ENCODE assay signal across 16 cellular contexts in the genomic region with DNA sequence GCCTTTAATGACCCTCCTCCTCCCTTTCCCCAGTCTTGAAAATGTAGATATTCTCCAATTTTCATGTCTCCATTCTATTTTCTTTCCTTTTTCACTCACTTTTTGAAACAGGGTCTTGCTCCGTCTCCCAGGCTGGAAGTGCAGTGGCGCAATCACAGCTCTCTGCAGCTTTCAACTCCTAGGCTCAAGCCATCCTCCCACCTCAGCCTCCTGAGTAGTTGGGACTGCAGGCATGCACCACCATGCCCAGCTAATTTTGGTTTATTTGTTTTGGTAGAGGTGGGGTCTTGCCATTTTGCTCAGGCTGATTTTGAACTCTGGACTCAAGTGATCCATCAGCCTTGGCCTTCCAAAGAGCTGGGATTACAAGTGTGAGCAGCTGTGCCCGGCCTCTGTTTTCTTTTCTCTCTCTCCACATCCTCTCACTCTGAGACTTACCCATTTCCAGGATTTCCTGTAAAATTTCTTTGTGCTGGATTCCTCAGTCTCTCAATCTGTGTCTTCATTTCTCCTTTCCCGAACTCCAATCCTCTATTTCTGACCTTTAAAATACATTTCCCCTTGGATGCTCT.
DNase-seq lines count a peak whose midpoint lies in the region; ATAC-seq and TF ChIP-seq lines count a peak whose summit lies in the region.
"Had no signal": no experiment of that assay in that cellular context is flagged by ENCODE, and none has a peak within 500 bp of the region (broad histone marks: within the 10 kb centered on the region; RNA-seq: fewer than 3 reads in every experiment).

No MANE protein-coding gene starts in this region.

- H3K27me3 ChIP-seq in breast epithelium (no peaks in the 10 kb centered on the region), transverse colon (no peaks in the 10 kb centered on the region)
- H3K27me3 ChIP-seq: upper lobe of left lung had no signal

- H3K4me3 Mint-ChIP-seq in MCF 10A (ENCODE audit: unreplicated experiment) (no peak overlapping the region), brain (no peak overlapping the region)
- H3K4me3 Mint-ChIP-seq: WTC11 had no signal

- no peak for TF ChIP-seq EP300 in transverse colon (IDR thresholded peaks at IDR 0.05; ENCODE audit: low read depth)

- no peaks in the 10 kb centered on the region for H3K9me3 ChIP-seq in breast epithelium
- no peaks in the 10 kb centered on the region for H3K9me3 ChIP-seq in transverse colon
- H3K9me3 ChIP-seq: lower lobe of right lung, upper lobe of left lung had no signal

- TF ChIP-seq POLR2A in breast epithelium (IDR thresholded peaks at IDR 0.05) = no peak
- TF ChIP-seq POLR2A in transverse colon (IDR thresholded peaks at IDR 0.05) = no peak

- H3K27ac Mint-ChIP-seq in MCF 10A (ENCODE audit: low read depth, unreplicated experiment) = peak overlapping the region; percentile 52
- peak overlapping the region in 4 of 5 experiments; percentile 2 to 28 (median 20) for H3K27ac Mint-ChIP-seq in brain
- H3K27ac Mint-ChIP-seq: WTC11 had no signal

- POLR2A ChIA-PET in MCF 10A (lab: Yijun Ruan, JAX) = interaction anchor here (0.6 to 6.0 kb wide), 4 partner anchors 14 to 143 kb away, joined by 3 to 34 read pairs (median 3); a partner anchor contains a TSS

- CTCF ChIA-PET in MCF 10A (lab: Yijun Ruan, JAX) = interaction anchor here (0.8 to 6.4 kb wide), 2 partner anchors 15 to 25 kb away, joined by 3 to 36 read pairs; no protein-coding TSS in a partner anchor

- no peaks in the 10 kb centered on the region for H3K36me3 ChIP-seq in breast epithelium
- H3K36me3 ChIP-seq in transverse colon = no peaks in the 10 kb centered on the region
- H3K36me3 ChIP-seq: lower lobe of right lung, upper lobe of left lung had no signal

- no peak overlapping the region for H3K4me3 ChIP-seq in breast epithelium
- H3K4me3 ChIP-seq in transverse colon = no peak overlapping the region
- H3K4me3 ChIP-seq: lower lobe of right lung, upper lobe of left lung had no signal

- intact Hi-C loops in MCF 10A (cut with micrococcal nuclease) = no loop called here
- intact Hi-C loops in breast epithelium (cut with DNase I; ENCODE audit: low total_unique reads) = no loop called here
- intact Hi-C loops in transverse colon (cut with DNase I; ENCODE audit: low total_unique reads) = no loop called here

- WGBS in transverse colon (ENCODE audit: low coverage in 1 of 2), 2 donors = 87 to 96% methylated on average over 3 to 4 of the region's 4 CpGs

- H3K36me3 Mint-ChIP-seq in MCF 10A (ENCODE audit: insufficient read depth, unreplicated experiment) = no peaks in the 10 kb centered on the region
- no peaks in the 10 kb centered on the region for H3K36me3 Mint-ChIP-seq in brain
- H3K36me3 Mint-ChIP-seq: WTC11 had no signal

- BruUV-seq in MCF 10A (replicated peaks; lab: Mats Ljungman, UMichigan) = no TSS peak

- DNase-seq in MCF 10A (ENCODE audit: unreplicated experiment) (no peak), breast epithelium (ENCODE audit: low spot score in 2 of 2) (no peak), left kidney (ENCODE audit: low read depth, low spot score) (peak; percentile 61), transverse colon (no peak), NCI-H526 treated with DMSO at 0.1 percent for 48 hours (lab: John Stamatoyannopoulos, UW) (no peak)
- DNase-seq: activated CD8-positive, alpha-beta memory T cell treated with anti-CD3 and anti-CD28 coated beads for 24 hours; HCEC 1CT; lower lobe of right lung; NCI-H2227 treated with DMSO at 0.1 percent for 48 hours; SIG-M5; upper lobe of left lung had no signal

- no peaks in the 10 kb centered on the region for H3K4me1 ChIP-seq in breast epithelium
- H3K4me1 ChIP-seq in transverse colon = peaks cover 0 to 25% (median 6%) of the 10 kb centered on the region in 4 donors
- H3K4me1 ChIP-seq: lower lobe of right lung had no signal

- in situ Hi-C loops in transverse colon (cut with MboI; ENCODE audit: low pct_ligation_motif_present in 1 of 4, low pct_unique_long_range_greater_than_20kb in 1 of 4, low sequenced_read_pairs in 3 of 4) = no loop called here

- H3K27ac ChIP-seq in breast epithelium (peak overlapping the region in 1 of 2 donors; percentile 52), transverse colon (peak overlapping the region in 3 of 4 donors; percentile 76 to 80 (median 76))
- H3K27ac ChIP-seq: lower lobe of right lung, parathyroid adenoma, upper lobe of left lung had no signal

- TF ChIP-seq CTCF in MCF 10A (IDR thresholded peaks at IDR 0.05; ENCODE audit: unreplicated experiment) = no peak
- TF ChIP-seq CTCF in breast epithelium (IDR thresholded peaks at IDR 0.05) = no peak
- no peak for TF ChIP-seq CTCF in brain (conservative IDR thresholded peaks at IDR 0.05)
- no peak for TF ChIP-seq CTCF in transverse colon (IDR thresholded peaks at IDR 0.05)

- no peak for ATAC-seq in HG03565 (IDR thresholded peaks at IDR 0.05; ENCODE audit: unreplicated experiment)
- ATAC-seq in HG03039 (IDR thresholded peaks at IDR 0.05; ENCODE audit: unreplicated experiment) = no peak
- ATAC-seq: lower lobe of right lung had no signal

- H3K27me3 Mint-ChIP-seq in MCF 10A (ENCODE audit: insufficient read depth, unreplicated experiment) (no peaks in the 10 kb centered on the region), brain (peaks cover 6% of the 10 kb centered on the region)

- H3K4me1 Mint-ChIP-seq in MCF 10A (ENCODE audit: insufficient read depth, unreplicated experiment) (peaks cover 34% of the 10 kb centered on the region), brain (peaks cover 42% of the 10 kb centered on the region)

- peaks cover 6% of the 10 kb centered on the region for H3K9me3 Mint-ChIP-seq in MCF 10A (ENCODE audit: unreplicated experiment)
- H3K9me3 Mint-ChIP-seq in brain = no peaks in the 10 kb centered on the region
- H3K9me3 Mint-ChIP-seq: WTC11 had no signal
